7 cellular contexts compared by ENCODE assay signal in genomic region chr12:78864483-78865296, GRCh38. TPM values are rescaled to one million over a fixed set of nuclear protein-coding genes. Genes with fewer than 3 reads are reported as not detected.
DNase-seq lines count a peak whose midpoint lies in the region; ATAC-seq and TF ChIP-seq lines count a peak whose summit lies in the region.

SYT1 (plus strand) TSS chr12:78864774.

- H3K9ac ChIP-seq in duodenal mucosa (ENCODE audit: low read depth in 1 of 2, low read length in 2 of 2) = no peak within 1 kb of the TSS

- H3K4me3 ChIP-seq in duodenal mucosa (ENCODE audit: low read depth in 1 of 2, low read length in 2 of 2) = peak within 1 kb of the TSS; percentile 46 to 62
- peak within 1 kb of the TSS; percentile 54 for H3K4me3 ChIP-seq in lower lobe of right lung
- H3K4me3 ChIP-seq in tibial artery = peak within 1 kb of the TSS; percentile 45 to 50

- H3K27me3 ChIP-seq in duodenal mucosa (ENCODE audit: control insufficient read depth in 1 of 2, insufficient read depth in 2 of 2, low read length in 2 of 2) = peaks cover 5 to 19% of the 10 kb centered on the region in 2 donors
- H3K27me3 ChIP-seq in lower lobe of right lung (ENCODE audit: low read depth) = peaks cover 35% of the 10 kb centered on the region
- H3K27me3 ChIP-seq in tibial artery = peaks cover 0 to 24% of the 10 kb centered on the region in 2 donors

- ATAC-seq in GM18508 (IDR thresholded peaks at IDR 0.05; ENCODE audit: insufficient read depth, unreplicated experiment) = peak; percentile 27
- ATAC-seq in HG03175 (IDR thresholded peaks at IDR 0.05; ENCODE audit: unreplicated experiment) = peak; percentile 35
- peak; percentile 49 to 58 for ATAC-seq in lower lobe of right lung

- intact Hi-C loops in lower lobe of right lung (cut with DNase I) = no loop called here
- intact Hi-C loops in tibial artery (cut with DNase I; ENCODE audit: low total_unique reads) = no loop called here

- no peaks in the 10 kb centered on the region for H3K9me3 ChIP-seq in duodenal mucosa (ENCODE audit: control insufficient read depth in 1 of 2, low read length in 2 of 2)
- H3K9me3 ChIP-seq in lower lobe of right lung = no peaks in the 10 kb centered on the region
- no peaks in the 10 kb centered on the region for H3K9me3 ChIP-seq in tibial artery

- H3K27ac ChIP-seq in duodenal mucosa (ENCODE audit: low read depth, low read length) = no peak within 1 kb of the TSS
- H3K27ac ChIP-seq in lower lobe of right lung = no peak within 1 kb of the TSS
- H3K27ac ChIP-seq in tibial artery = no peak within 1 kb of the TSS

- TF ChIP-seq CTCF in lower lobe of right lung (IDR thresholded peaks at IDR 0.05) (no peak), tibial artery (IDR thresholded peaks at IDR 0.05) (no peak)

- DNase-seq in NCI-H748 (lab: John Stamatoyannopoulos, UW; ENCODE audit: unreplicated experiment) (peak; percentile 98), lower lobe of right lung (peak; percentile 45), tibial artery (peak in 1 of 2 donors; percentile 19)
- no peak for DNase-seq in effector CD8-positive, alpha-beta T cell (lab: John Stamatoyannopoulos, UW)

- no peaks in the 10 kb centered on the region for H3K36me3 ChIP-seq in duodenal mucosa (ENCODE audit: control insufficient read depth in 1 of 2, insufficient read depth in 2 of 2, low read length in 2 of 2)
- no peaks in the 10 kb centered on the region for H3K36me3 ChIP-seq in lower lobe of right lung
- no peaks in the 10 kb centered on the region for H3K36me3 ChIP-seq in tibial artery

- H3K4me1 ChIP-seq in duodenal mucosa (ENCODE audit: control insufficient read depth in 1 of 2, insufficient read depth in 2 of 2, low read length in 2 of 2) = no peaks in the 10 kb centered on the region
- H3K4me1 ChIP-seq in lower lobe of right lung = peaks cover 18% of the 10 kb centered on the region
- peaks cover 0 to 20% (median 19%) of the 10 kb centered on the region in 4 donors for H3K4me1 ChIP-seq in tibial artery

RNA-seq across cellular contexts. Expression of gene SYT1, which starts in this region (rescaled TPM):
- total RNA-seq in lower lobe of right lung = 0.95 TPM

Comparison
In these comparisons a context has a peak if more than half of its experiments do, and no peak if none do; other contexts are left out.
1. Peak in DNase-seq, ATAC-seq and H3K4me3 ChIP-seq in lower lobe of right lung; RNA of the gene not detected or under 1 TPM.